ENCODE assay signal across 1 cellular context in the genomic region with DNA sequence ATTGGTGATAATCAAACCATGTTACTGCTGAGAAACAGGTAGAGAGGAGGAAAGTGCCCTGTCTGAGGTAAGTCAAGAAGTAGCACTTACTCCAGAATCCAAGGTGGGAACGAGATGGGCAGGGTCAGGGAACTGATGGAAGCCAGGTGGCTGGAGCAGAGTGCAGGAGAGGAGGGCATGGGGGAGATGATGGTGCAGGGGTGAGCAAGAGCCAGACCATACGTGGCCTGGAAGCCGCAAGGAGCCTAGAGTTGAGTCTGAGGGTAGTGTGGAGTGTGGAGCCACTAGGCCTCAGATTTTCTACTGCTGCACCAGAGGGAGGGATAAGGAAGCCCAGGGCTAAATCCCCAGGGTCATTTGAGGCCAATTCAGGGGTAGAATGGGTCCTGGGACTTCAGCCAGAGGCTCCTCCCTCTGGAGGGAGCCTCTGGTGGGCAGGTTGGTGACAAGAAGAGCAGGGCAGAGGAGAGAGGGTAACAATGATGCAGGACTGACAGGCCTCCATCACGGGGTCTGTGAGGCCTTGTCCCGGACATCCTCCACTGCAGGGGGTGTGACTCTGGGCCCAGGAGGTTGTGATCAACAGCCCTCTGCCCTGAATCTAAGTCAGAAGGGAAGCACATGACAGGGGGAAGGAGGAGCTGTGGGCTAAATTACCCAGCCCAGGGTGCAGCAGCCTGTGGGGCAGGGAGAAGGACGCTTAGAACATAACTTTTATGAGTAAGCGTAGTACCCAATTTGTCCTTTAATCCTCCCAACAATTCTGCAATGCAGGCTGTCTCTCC.
A peak's percentile ranks its signal among the peaks of the same experiment; 100 is the strongest.
TF ChIP-seq lines count a peak whose summit lies in the region.

No MANE protein-coding gene starts in this region.

TF ChIP-seq in HepG2, 621 proteins besides CTCF, POLR2A, EP300 and RAD21 (continues in another document):
- TF ChIP-seq ZNF574 (CRISPR knock-in tag; IDR thresholded peaks at IDR 0.05) (0 out of 2 replicates have a peak, but pooled peaks have one; percentile 8), NRL (CRISPR knock-in tag; IDR thresholded peaks at IDR 0.05; ENCODE audit: borderline replicate concordance) (peak; percentile 8; the same call in 1 of the 2 replicates), ZNF263 (CRISPR knock-in tag; IDR thresholded peaks at IDR 0.05) (peak; percentile 57; the same call in 1 of the 2 replicates), SMAD1 (CRISPR knock-in tag; IDR thresholded peaks at IDR 0.05; ENCODE audit: borderline replicate concordance, low read depth) (0 out of 2 replicates have a peak, but pooled peaks have one; percentile 40), GTF3A (CRISPR knock-in tag; conservative IDR thresholded peaks at IDR 0.05) (peak; percentile 33; the same call in 1 of the 2 replicates), RXRB (CRISPR knock-in tag; IDR thresholded peaks at IDR 0.05; ENCODE audit: borderline replicate concordance) (0 out of 2 replicates have a peak, but pooled peaks have one; percentile 31), ZBTB7A (CRISPR knock-in tag; IDR thresholded peaks at IDR 0.05) (0 out of 2 replicates have a peak, but pooled peaks have one; percentile 4), KDM3A (CRISPR knock-in tag; IDR thresholded peaks at IDR 0.05; ENCODE audit: low read depth) (no peak), REPIN1 (CRISPR knock-in tag; IDR thresholded peaks at IDR 0.05; ENCODE audit: borderline replicate concordance, low read depth) (peak; percentile 49; the same call in 1 of the 2 replicates), PAX8 (CRISPR knock-in tag; IDR thresholded peaks at IDR 0.05; ENCODE audit: borderline replicate concordance) (0 out of 2 replicates have a peak, but pooled peaks have one; percentile 30), AGO2 (optimal IDR thresholded peaks at IDR 0.05; ENCODE audit: low read depth, low read length) (peak; percentile 39), SP5 (CRISPR knock-in tag; IDR thresholded peaks at IDR 0.05; ENCODE audit: borderline replicate concordance, low read depth) (no peak), NCOA2 (CRISPR knock-in tag; IDR thresholded peaks at IDR 0.05) (0 out of 2 replicates have a peak, but pooled peaks have one; percentile 9), RBM22 (optimal IDR thresholded peaks at IDR 0.05; ENCODE audit: low read length) (peak; percentile 44), ZNF331 (CRISPR knock-in tag; IDR thresholded peaks at IDR 0.05) (0 out of 2 replicates have a peak, but pooled peaks have one; percentile 23), ATF7-NPFF (CRISPR knock-in tag; IDR thresholded peaks at IDR 0.05; ENCODE audit: low read depth) (no peak), SALL2 (CRISPR knock-in tag; IDR thresholded peaks at IDR 0.05) (0 out of 2 replicates have a peak, but pooled peaks have one; percentile 44), MED1 (CRISPR knock-in tag; IDR thresholded peaks at IDR 0.05) (peak; percentile 27; the same call in 1 of the 2 replicates), PLSCR1 (CRISPR knock-in tag; IDR thresholded peaks at IDR 0.05; ENCODE audit: borderline replicate concordance) (no peak), IKZF4 (CRISPR knock-in tag; IDR thresholded peaks at IDR 0.05; ENCODE audit: borderline replicate concordance, low read depth, not compliant biosample characterization) (no peak), ATF1 (CRISPR knock-in tag; IDR thresholded peaks at IDR 0.05) (no peak), BCL6 (CRISPR knock-in tag; IDR thresholded peaks at IDR 0.05) (0 out of 2 replicates have a peak, but pooled peaks have one; percentile 6), HNF1A (IDR thresholded peaks at IDR 0.05; ENCODE audit: low read depth) (no peak), HNF1A (CRISPR knock-in tag; IDR thresholded peaks at IDR 0.05; ENCODE audit: borderline replicate concordance) (0 out of 2 replicates have a peak, but pooled peaks have one; percentile 43), MEIS1 (CRISPR knock-in tag; IDR thresholded peaks at IDR 0.05; ENCODE audit: borderline replicate concordance) (0 out of 2 replicates have a peak, but pooled peaks have one; percentile 22), ZSCAN29 (CRISPR knock-in tag; conservative IDR thresholded peaks at IDR 0.05) (no peak), ATF7 (IDR thresholded peaks at IDR 0.05) (no peak), ATF7 (CRISPR knock-in tag; IDR thresholded peaks at IDR 0.05) (peak; percentile 25; the same call in 1 of the 2 replicates), FLYWCH1 (CRISPR knock-in tag; IDR thresholded peaks at IDR 0.05) (0 out of 2 replicates have a peak, but pooled peaks have one; percentile 41)
- TF ChIP-seq, protein P1, sequence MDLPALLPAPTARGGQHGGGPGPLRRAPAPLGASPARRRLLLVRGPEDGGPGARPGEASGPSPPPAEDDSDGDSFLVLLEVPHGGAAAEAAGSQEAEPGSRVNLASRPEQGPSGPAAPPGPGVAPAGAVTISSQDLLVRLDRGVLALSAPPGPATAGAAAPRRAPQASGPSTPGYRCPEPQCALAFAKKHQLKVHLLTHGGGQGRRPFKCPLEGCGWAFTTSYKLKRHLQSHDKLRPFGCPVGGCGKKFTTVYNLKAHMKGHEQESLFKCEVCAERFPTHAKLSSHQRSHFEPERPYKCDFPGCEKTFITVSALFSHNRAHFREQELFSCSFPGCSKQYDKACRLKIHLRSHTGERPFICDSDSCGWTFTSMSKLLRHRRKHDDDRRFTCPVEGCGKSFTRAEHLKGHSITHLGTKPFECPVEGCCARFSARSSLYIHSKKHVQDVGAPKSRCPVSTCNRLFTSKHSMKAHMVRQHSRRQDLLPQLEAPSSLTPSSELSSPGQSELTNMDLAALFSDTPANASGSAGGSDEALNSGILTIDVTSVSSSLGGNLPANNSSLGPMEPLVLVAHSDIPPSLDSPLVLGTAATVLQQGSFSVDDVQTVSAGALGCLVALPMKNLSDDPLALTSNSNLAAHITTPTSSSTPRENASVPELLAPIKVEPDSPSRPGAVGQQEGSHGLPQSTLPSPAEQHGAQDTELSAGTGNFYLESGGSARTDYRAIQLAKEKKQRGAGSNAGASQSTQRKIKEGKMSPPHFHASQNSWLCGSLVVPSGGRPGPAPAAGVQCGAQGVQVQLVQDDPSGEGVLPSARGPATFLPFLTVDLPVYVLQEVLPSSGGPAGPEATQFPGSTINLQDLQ (CRISPR knock-in tag; IDR thresholded peaks at IDR 0.05), result no peak
- TF ChIP-seq, protein P2, sequence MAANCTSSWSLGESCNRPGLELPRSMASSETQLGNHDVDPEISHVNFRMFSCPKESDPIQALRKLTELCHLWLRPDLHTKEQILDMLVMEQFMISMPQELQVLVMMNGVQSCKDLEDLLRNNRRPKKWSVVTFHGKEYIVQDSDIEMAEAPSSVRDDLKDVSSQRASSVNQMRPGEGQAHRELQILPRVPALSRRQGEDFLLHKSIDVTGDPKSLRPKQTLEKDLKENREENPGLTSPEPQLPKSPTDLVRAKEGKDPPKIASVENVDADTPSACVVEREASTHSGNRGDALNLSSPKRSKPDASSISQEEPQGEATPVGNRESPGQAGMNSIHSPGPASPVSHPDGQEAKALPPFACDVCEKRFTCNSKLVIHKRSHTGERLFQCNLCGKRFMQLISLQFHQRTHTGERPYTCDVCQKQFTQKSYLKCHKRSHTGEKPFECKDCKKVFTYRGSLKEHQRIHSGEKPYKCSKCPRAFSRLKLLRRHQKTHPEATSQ (CRISPR knock-in tag; IDR thresholded peaks at IDR 0.05; ENCODE audit: borderline replicate concordance), result 0 out of 2 replicates have a peak, but pooled peaks have one; percentile 39
- TF ChIP-seq, protein P3, sequence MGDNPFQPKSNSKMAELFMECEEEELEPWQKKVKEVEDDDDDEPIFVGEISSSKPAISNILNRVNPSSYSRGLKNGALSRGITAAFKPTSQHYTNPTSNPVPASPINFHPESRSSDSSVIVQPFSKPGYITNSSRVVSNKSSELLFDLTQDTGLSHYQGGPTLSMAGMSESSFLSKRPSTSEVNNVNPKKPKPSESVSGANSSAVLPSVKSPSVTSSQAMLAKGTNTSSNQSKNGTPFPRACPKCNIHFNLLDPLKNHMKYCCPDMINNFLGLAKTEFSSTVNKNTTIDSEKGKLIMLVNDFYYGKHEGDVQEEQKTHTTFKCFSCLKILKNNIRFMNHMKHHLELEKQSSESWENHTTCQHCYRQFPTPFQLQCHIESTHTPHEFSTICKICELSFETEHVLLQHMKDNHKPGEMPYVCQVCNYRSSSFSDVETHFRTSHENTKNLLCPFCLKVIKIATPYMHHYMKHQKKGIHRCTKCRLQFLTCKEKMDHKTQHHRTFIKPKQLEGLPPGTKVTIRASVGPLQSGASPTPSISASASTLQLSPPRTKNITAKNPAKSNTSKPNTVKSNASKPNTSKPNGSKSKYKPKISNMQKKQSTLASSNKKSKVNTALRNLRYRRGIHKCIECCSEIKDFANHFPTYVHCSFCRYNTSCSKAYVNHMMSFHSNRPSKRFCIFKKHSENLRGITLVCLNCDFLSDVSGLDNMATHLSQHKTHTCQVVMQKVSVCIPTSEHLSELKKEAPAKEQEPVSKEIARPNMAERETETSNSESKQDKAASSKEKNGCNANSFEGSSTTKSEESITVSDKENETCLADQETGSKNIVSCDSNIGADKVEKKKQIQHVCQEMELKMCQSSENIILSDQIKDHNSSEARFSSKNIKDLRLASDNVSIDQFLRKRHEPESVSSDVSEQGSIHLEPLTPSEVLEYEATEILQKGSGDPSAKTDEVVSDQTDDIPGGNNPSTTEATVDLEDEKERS (CRISPR knock-in tag; IDR thresholded peaks at IDR 0.05), result no peak
- TF ChIP-seq, protein P4, sequence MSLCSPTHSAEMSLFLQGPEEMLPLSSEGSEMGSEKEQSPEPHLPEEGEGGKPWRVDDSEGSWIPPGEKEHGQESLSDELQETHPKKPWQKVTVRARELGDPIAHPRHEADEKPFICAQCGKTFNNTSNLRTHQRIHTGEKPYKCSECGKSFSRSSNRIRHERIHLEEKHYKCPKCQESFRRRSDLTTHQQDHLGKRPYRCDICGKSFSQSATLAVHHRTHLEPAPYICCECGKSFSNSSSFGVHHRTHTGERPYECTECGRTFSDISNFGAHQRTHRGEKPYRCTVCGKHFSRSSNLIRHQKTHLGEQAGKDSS (CRISPR knock-in tag; IDR thresholded peaks at IDR 0.05; ENCODE audit: borderline replicate concordance, low read depth), result peak; percentile 63; the same call in 1 of the 2 replicates
- TF ChIP-seq, protein P5, sequence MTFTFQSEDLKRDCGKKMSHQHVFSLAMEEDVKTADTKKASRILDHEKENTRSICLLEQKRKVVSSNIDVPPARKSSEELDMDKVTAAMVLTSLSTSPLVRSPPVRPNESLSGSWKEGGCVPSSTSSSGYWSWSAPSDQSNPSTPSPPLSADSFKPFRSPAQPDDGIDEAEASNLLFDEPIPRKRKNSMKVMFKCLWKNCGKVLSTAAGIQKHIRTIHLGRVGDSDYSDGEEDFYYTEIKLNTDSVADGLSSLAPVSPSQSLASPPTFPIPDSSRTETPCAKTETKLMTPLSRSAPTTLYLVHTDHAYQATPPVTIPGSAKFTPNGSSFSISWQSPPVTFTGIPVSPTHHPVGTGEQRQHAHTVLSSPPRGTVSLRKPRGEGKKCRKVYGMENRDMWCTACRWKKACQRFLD (CRISPR knock-in tag; IDR thresholded peaks at IDR 0.05; ENCODE audit: borderline replicate concordance), result 0 out of 2 replicates have a peak, but pooled peaks have one; percentile 46
